16 cellular contexts compared by ENCODE assay signal in genomic region chr14:73715707-73716106, GRCh38. TPM values are rescaled to one million over a fixed set of nuclear protein-coding genes. Genes with fewer than 3 reads are reported as not detected.
DNase-seq lines count a peak whose midpoint lies in the region; ATAC-seq and TF ChIP-seq lines count a peak whose summit lies in the region.
"Had no signal": no experiment of that assay in that cellular context is flagged by ENCODE, and none has a peak within 500 bp of the region (broad histone marks: within the 10 kb centered on the region; RNA-seq: fewer than 3 reads in every experiment).

No MANE protein-coding gene starts in this region.

- H3K27ac ChIP-seq in SK-N-MC (peak overlapping the region; percentile 69), OCI-LY7 (ENCODE audit: low read depth, low read length, poor library complexity, severe bottlenecking) (no peak overlapping the region)
- H3K27ac ChIP-seq: 22Rv1, hepatocyte, suprapubic skin had no signal

- H3K4me1 ChIP-seq in OCI-LY7 (ENCODE audit: insufficient read depth, low read length, poor library complexity, severe bottlenecking), result peaks cover 27% of the 10 kb centered on the region

- H4K20me1 ChIP-seq in OCI-LY7 (ENCODE audit: insufficient read depth, low read length), result no peaks in the 10 kb centered on the region

- H3K9ac ChIP-seq in SK-N-MC (ENCODE audit: insufficient read length), result no peak overlapping the region

- no peak overlapping the region for H3K4me2 ChIP-seq in OCI-LY7 (ENCODE audit: low read length)
- H3K4me2 ChIP-seq: hepatocyte had no signal

- POLR2A ChIA-PET in OCI-LY7 (lab: Charles Lee), result no interaction called here

- peaks cover 29 to 42% of the 10 kb centered on the region in 2 donors for H3K36me3 Mint-ChIP-seq in stimulated activated naive B cell treated with anti-CD40 and anti-IgM and Interleukin-4, amounts not matched to agents 10 μg/mL and 1 μg/mL and 100 μg/mL, for 72 hours
- H3K36me3 Mint-ChIP-seq in CD14-positive monocyte, result peaks cover 48 to 57% of the 10 kb centered on the region in 2 donors

- H3K36me3 ChIP-seq in SK-N-MC (ENCODE audit: insufficient read depth, low read length), result peaks cover 29% of the 10 kb centered on the region
- peaks cover 53% of the 10 kb centered on the region for H3K36me3 ChIP-seq in OCI-LY7 (ENCODE audit: insufficient read depth, low read length)

- peaks cover 24 to 28% of the 10 kb centered on the region in 2 donors for H3K4me1 Mint-ChIP-seq in stimulated activated naive B cell treated with anti-CD40 and anti-IgM and Interleukin-4, amounts not matched to agents 10 μg/mL and 1 μg/mL and 100 μg/mL, for 72 hours
- peaks cover 24% of the 10 kb centered on the region for H3K4me1 Mint-ChIP-seq in CD14-positive monocyte

- H3K27ac Mint-ChIP-seq in stimulated activated naive B cell treated with anti-CD40 and anti-IgM and Interleukin-4, amounts not matched to agents 10 μg/mL and 1 μg/mL and 100 μg/mL, for 72 hours, result peak overlapping the region; percentile 52
- peak overlapping the region in 1 of 7 donors; percentile 42 for H3K27ac Mint-ChIP-seq in CD14-positive monocyte
- H3K27ac Mint-ChIP-seq: activated naive CD4-positive, alpha-beta T cell treated with anti-CD3 and anti-CD28 coated beads for 36 hours had no signal

- H3K27me3 Mint-ChIP-seq in stimulated activated naive B cell treated with anti-CD40 and anti-IgM and Interleukin-4, amounts not matched to agents 10 μg/mL and 1 μg/mL and 100 μg/mL, for 72 hours, result no peaks in the 10 kb centered on the region
- H3K27me3 Mint-ChIP-seq in CD14-positive monocyte (ENCODE audit: low read depth in 3 of 3), result peaks cover 18% of the 10 kb centered on the region in 3 donors

- TF ChIP-seq CTCF in OCI-LY7 (conservative IDR thresholded peaks at IDR 0.05; ENCODE audit: low read length) (no peak), CD14-positive monocyte (IDR thresholded peaks at IDR 0.05) (no peak)

- H3K79me2 ChIP-seq in OCI-LY7 (ENCODE audit: insufficient read depth, low read depth, low read length), result peaks cover 18% of the 10 kb centered on the region; the same call in 1 of the 2 replicates

- H3K9me3 ChIP-seq in SK-N-MC (ENCODE audit: low read depth, low read length), result no peaks in the 10 kb centered on the region
- H3K9me3 ChIP-seq in OCI-LY7 (ENCODE audit: low read length), result no peaks in the 10 kb centered on the region
- H3K9me3 ChIP-seq: suprapubic skin had no signal

- CTCF ChIA-PET in OCI-LY7 (lab: Charles Lee; ENCODE audit: unreplicated experiment), result no interaction called here

- no peak overlapping the region for H3K4me3 Mint-ChIP-seq in stimulated activated naive B cell treated with anti-CD40 and anti-IgM and Interleukin-4, amounts not matched to agents 10 μg/mL and 1 μg/mL and 100 μg/mL, for 72 hours
- H3K4me3 Mint-ChIP-seq in CD14-positive monocyte, result no peak overlapping the region
- H3K4me3 Mint-ChIP-seq: activated naive CD4-positive, alpha-beta T cell treated with anti-CD3 and anti-CD28 coated beads for 36 hours had no signal

- H3K9me3 Mint-ChIP-seq in stimulated activated naive B cell treated with anti-CD40 and anti-IgM and Interleukin-4, amounts not matched to agents 10 μg/mL and 1 μg/mL and 100 μg/mL, for 72 hours, result no peaks in the 10 kb centered on the region
- peaks cover 0 to 5% (median 3%) of the 10 kb centered on the region in 7 donors for H3K9me3 Mint-ChIP-seq in CD14-positive monocyte
- H3K9me3 Mint-ChIP-seq: activated naive CD4-positive, alpha-beta T cell treated with anti-CD3 and anti-CD28 coated beads for 36 hours had no signal

- ATAC-seq in stimulated activated naive B cell treated with anti-CD40 and anti-IgM and Interleukin-4, amounts not matched to agents 10 μg/mL and 1 μg/mL and 100 μg/mL, for 72 hours (replicated peaks), result no peak

- no peaks in the 10 kb centered on the region for H3K9me2 ChIP-seq in OCI-LY7 (ENCODE audit: insufficient read depth, low read length)

- H3K4me3 ChIP-seq in SK-N-MC (no peak overlapping the region), OCI-LY7 (ENCODE audit: low read depth, low read length, poor library complexity, severe bottlenecking) (no peak overlapping the region)
- H3K4me3 ChIP-seq: hepatocyte, suprapubic skin had no signal

- intact Hi-C loops in OCI-LY7 (cut with micrococcal nuclease; ENCODE audit: unreplicated experiment) (loop anchor here (10.0 kb wide), 1 partner anchor 319 kb away; no protein-coding TSS in a partner anchor), CD14-positive monocyte (cut with micrococcal nuclease) (no loop called here)

- no TSS peak for BruUV-seq in OCI-LY7 (replicated peaks; lab: Mats Ljungman, UMichigan)

- H2AFZ ChIP-seq in OCI-LY7 (ENCODE audit: low read length), result no peak overlapping the region
- H2AFZ ChIP-seq: hepatocyte had no signal

- peak; percentile 16 for DNase-seq in NCI-H2171 treated with DMSO at 0.1 percent for 48 hours (lab: John Stamatoyannopoulos, UW)
- DNase-seq in NCI-H2171 (lab: John Stamatoyannopoulos, UW), result no peak
- DNase-seq in SK-N-MC (ENCODE audit: low read depth, low spot score), result no peak
- DNase-seq in islet precursor cell, result peak; percentile 29
- DNase-seq in stimulated activated naive B cell treated with anti-CD40 and anti-IgM and Interleukin-4, amounts not matched to agents 10 μg/mL and 1 μg/mL and 100 μg/mL, for 72 hours, result no peak
- DNase-seq in OCI-LY7 (ENCODE audit: low spot score), result no peak
- DNase-seq in NK-92 treated with Interleukin-12 subunit alpha and Interleukin-12 subunit beta, amount 100 ng/mL, for 24 hours (lab: John Stamatoyannopoulos, UW), result no peak
- DNase-seq in CD14-positive monocyte (ENCODE audit: low spot score), result no peak
- DNase-seq: activated naive CD4-positive, alpha-beta T cell treated with anti-CD3 and anti-CD28 coated beads for 36 hours; C1 segment of cervical spinal cord; DMS79; NCI-H1417 treated with DMSO at 0.1 percent for 48 hours; stimulated activated CD4-positive, alpha-beta T cell treated with anti-CD3 and anti-CD28 coated beads, Interleukin-1b, Interleukin-23, amount 100 ng/mL, for 48 hours had no signal

RNA-seq across cellular contexts. Expression of gene PNMA1, which starts 1.5 kb away (rescaled TPM):
- total RNA-seq in OCI-LY7 (2014; rRNA removed; shearing (Covaris generic)), result 5.8 and 6.0 TPM in 2 replicates
- 14.5 and 14.6 TPM in 2 replicates for total RNA-seq in OCI-LY7 (2022)
- polyA plus RNA-seq in CD14-positive monocyte, result 1 to 10 TPM; 4.4 to 6.4 TPM

Comparison
In these comparisons a context has a peak if more than half of its experiments do, and no peak if none do; other contexts are left out.
1. DNase-seq: peak in NCI-H2171 treated with DMSO at 0.1 percent for 48 hours (single experiment) and islet precursor cell (single experiment); none in NCI-H2171 (single experiment), SK-N-MC (single experiment), stimulated activated naive B cell treated with anti-CD40 and anti-IgM and Interleukin-4, amounts not matched to agents 10 μg/mL and 1 μg/mL and 100 μg/mL, for 72 hours (single experiment), OCI-LY7 (single experiment), NK-92 treated with Interleukin-12 subunit alpha and Interleukin-12 subunit beta, amount 100 ng/mL, for 24 hours (single experiment) and CD14-positive monocyte (single experiment).